In the genomic region with DNA sequence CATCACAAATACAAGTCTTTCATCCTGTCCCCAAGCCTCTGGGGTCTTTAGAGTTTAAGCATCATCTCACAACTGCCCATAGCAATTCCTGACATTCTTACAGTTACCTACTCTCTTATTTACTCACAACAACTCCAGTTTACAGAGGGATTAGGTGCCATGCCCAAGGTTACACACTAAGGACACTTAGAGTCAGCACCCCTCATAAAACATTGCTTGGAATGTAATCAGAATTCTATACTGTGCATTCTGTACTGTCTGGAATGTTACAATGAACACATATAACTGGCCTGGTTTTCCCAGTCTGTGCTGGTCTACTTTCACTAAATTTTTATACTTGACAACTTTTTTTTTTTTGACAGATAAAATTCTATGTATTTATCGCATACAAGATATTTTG, we compare ENCODE assay signal across 29 cellular contexts.
"Had no signal": no experiment of that assay in that cellular context is flagged by ENCODE, and none has a peak within 500 bp of the region (broad histone marks: within the 10 kb centered on the region; RNA-seq: fewer than 3 reads in every experiment).

No MANE protein-coding gene starts in this region.

- H3K9me3 Mint-ChIP-seq: activated B cell treated with CpG ODN at 0.5 μM for 24 hours; activated CD4-positive, alpha-beta memory T cell treated with anti-CD3 and anti-CD28 coated beads for 36 hours; activated CD8-positive, alpha-beta T cell treated with anti-CD3 and anti-CD28 coated beads for 36 hours; activated naive CD4-positive, alpha-beta T cell treated with anti-CD3 and anti-CD28 coated beads, Interleukin-2, amount 10 ng/mL, durations not matched to agents 7 days and 5 days; activated naive CD4-positive, alpha-beta T cell treated with anti-CD3 and anti-CD28 coated beads, Interleukin-2, amount 50 U/mL, for 24 hours; activated T-cell treated with anti-CD3 and anti-CD28 coated beads, Interleukin-2, amount 50 U/mL, for 4 hours; activated T-cell treated with anti-CD3 and anti-CD28 coated beads, Interleukin-2, amount 50 U/mL, for 72 hours; activated T-helper 2 cell treated with anti-CD3 and anti-CD28 coated beads, Interferon-gamma antibody, Interleukin-2, Interleukin-4, amounts not matched to agents 10 μg/mL and 5 μg/mL and 100 μg/mL, durations not matched to agents 14 hours and 24 hours and 36 hours had no signal

- H3K36me3 Mint-ChIP-seq: activated CD4-positive, alpha-beta memory T cell treated with anti-CD3 and anti-CD28 coated beads for 36 hours; activated naive CD4-positive, alpha-beta T cell treated with anti-CD3 and anti-CD28 coated beads, Interleukin-2, amount 10 ng/mL, durations not matched to agents 7 days and 5 days; activated naive CD4-positive, alpha-beta T cell treated with anti-CD3 and anti-CD28 coated beads, Interleukin-2, amount 50 U/mL, for 24 hours; activated naive CD8-positive, alpha-beta T cell had no signal

- H3K4me3 Mint-ChIP-seq: activated B cell treated with CpG ODN at 0.5 μM for 24 hours; activated CD4-positive, alpha-beta memory T cell treated with anti-CD3 and anti-CD28 coated beads for 36 hours; activated CD4-positive, alpha-beta T cell treated with anti-CD3 and anti-CD28 coated beads, Interleukin-2, amount 10 ng/mL, durations not matched to agents 24 days and 14 days; activated CD8-positive, alpha-beta T cell treated with anti-CD3 and anti-CD28 coated beads for 36 hours; activated naive CD4-positive, alpha-beta T cell treated with anti-CD3 and anti-CD28 coated beads, Interleukin-2, amount 10 ng/mL, durations not matched to agents 7 days and 5 days; activated naive CD4-positive, alpha-beta T cell treated with anti-CD3 and anti-CD28 coated beads, Interleukin-2, amount 50 U/mL, for 24 hours; activated naive CD8-positive, alpha-beta T cell; activated T-cell treated with anti-CD3 and anti-CD28 coated beads, Interleukin-2, amount 50 U/mL, for 4 hours; activated T-cell treated with anti-CD3 and anti-CD28 coated beads, Interleukin-2, amount 50 U/mL, for 72 hours; T-helper 17 cell had no signal

- H3K27me3 ChIP-seq: adrenal gland, body of pancreas, brain microvascular endothelial cell, breast epithelium had no signal

- H3K27me3 Mint-ChIP-seq: activated B cell treated with CpG ODN at 0.5 μM for 24 hours; activated CD4-positive, alpha-beta memory T cell treated with anti-CD3 and anti-CD28 coated beads for 36 hours; activated CD8-positive, alpha-beta T cell treated with anti-CD3 and anti-CD28 coated beads for 36 hours; activated naive CD4-positive, alpha-beta T cell treated with anti-CD3 and anti-CD28 coated beads, Interleukin-2, amount 50 U/mL, for 24 hours; activated naive CD8-positive, alpha-beta T cell had no signal

- H3K9me3 ChIP-seq: adrenal gland, body of pancreas, breast epithelium had no signal

- H3K36me3 ChIP-seq: adrenal gland, brain microvascular endothelial cell, breast epithelium had no signal

- DNase-seq: activated B cell treated with CpG ODN at 0.5 μM for 24 hours; activated CD4-positive, alpha-beta memory T cell treated with anti-CD3 and anti-CD28 coated beads for 36 hours; activated CD4-positive, alpha-beta T cell treated with anti-CD3 and anti-CD28 coated beads for 4 hours; activated CD4-positive, alpha-beta T cell treated with anti-CD3 and anti-CD28 coated beads, Interleukin-2, amount 10 ng/mL, durations not matched to agents 24 days and 14 days; activated CD4-positive, alpha-beta T cell treated with anti-CD3 and anti-CD28 coated beads, Interleukin-2, amount 50 U/mL, for 1 hour; activated CD4-positive, alpha-beta T cell treated with anti-CD3 and anti-CD28 coated beads, Interleukin-2, amount 50 U/mL, for 4 hours; activated CD4-positive, CD25-positive, alpha-beta regulatory T cell treated with anti-CD3 and anti-CD28 coated beads, Interleukin-2, amount 50 U/mL, for 72 hours; activated CD8-positive, alpha-beta memory T cell treated with anti-CD3 and anti-CD28 coated beads, Interleukin-2, amount 50 U/mL, for 4 hours; activated CD8-positive, alpha-beta T cell treated with anti-CD3 and anti-CD28 coated beads for 36 hours; activated effector memory CD4-positive, alpha-beta T cell treated with Interleukin-2 at 50 U/mL for 16 hours; activated gamma-delta T cell; activated naive CD4-positive, alpha-beta T cell treated with anti-CD3 and anti-CD28 coated beads, Interleukin-2, amount 10 ng/mL, durations not matched to agents 7 days and 5 days; activated naive CD4-positive, alpha-beta T cell treated with Interleukin-2 at 50 U/mL for 16 hours; activated T-cell treated with anti-CD3 and anti-CD28 coated beads for 4 hours; activated T-cell treated with anti-CD3 and anti-CD28 coated beads, Interleukin-2, amount 50 U/mL, for 1 hour; activated T-cell treated with anti-CD3 and anti-CD28 coated beads, Interleukin-2, amount 50 U/mL, for 4 hours; activated T-cell treated with anti-CD3 and anti-CD28 coated beads, Interleukin-2, amount 50 U/mL, for 72 hours; adrenal gland; amniotic stem cell; aorta; body of pancreas; brain microvascular endothelial cell; central memory CD4-positive, alpha-beta T cell; T-helper 17 cell; T1000 had no signal

- H3K4me1 Mint-ChIP-seq: activated B cell treated with CpG ODN at 0.5 μM for 24 hours; activated CD4-positive, alpha-beta T cell treated with anti-CD3 and anti-CD28 coated beads, Interleukin-2, amount 10 ng/mL, durations not matched to agents 24 days and 14 days; activated naive CD4-positive, alpha-beta T cell treated with anti-CD3 and anti-CD28 coated beads, Interleukin-2, amount 10 ng/mL, durations not matched to agents 7 days and 5 days; activated naive CD4-positive, alpha-beta T cell treated with anti-CD3 and anti-CD28 coated beads, Interleukin-2, amount 50 U/mL, for 24 hours had no signal

- H3K4me1 ChIP-seq: adrenal gland, body of pancreas, breast epithelium had no signal

- H3K4me3 ChIP-seq: adrenal gland, body of pancreas, breast epithelium had no signal

- H3K27ac Mint-ChIP-seq: activated B cell treated with CpG ODN at 0.5 μM for 24 hours; activated CD4-positive, alpha-beta memory T cell treated with anti-CD3 and anti-CD28 coated beads for 36 hours; activated CD4-positive, alpha-beta T cell treated with anti-CD3 and anti-CD28 coated beads, Interleukin-2, amount 10 ng/mL, durations not matched to agents 24 days and 14 days; activated CD8-positive, alpha-beta T cell treated with anti-CD3 and anti-CD28 coated beads for 36 hours; activated naive CD4-positive, alpha-beta T cell treated with anti-CD3 and anti-CD28 coated beads, Interleukin-2, amount 10 ng/mL, durations not matched to agents 7 days and 5 days; activated naive CD4-positive, alpha-beta T cell treated with anti-CD3 and anti-CD28 coated beads, Interleukin-2, amount 50 U/mL, for 24 hours; activated naive CD8-positive, alpha-beta T cell; activated T-cell treated with anti-CD3 and anti-CD28 coated beads, Interleukin-2, amount 50 U/mL, for 72 hours; activated T-helper 2 cell treated with anti-CD3 and anti-CD28 coated beads, Interferon-gamma antibody, Interleukin-2, Interleukin-4, amounts not matched to agents 10 μg/mL and 5 μg/mL and 100 μg/mL, durations not matched to agents 14 hours and 24 hours and 36 hours; T-helper 17 cell had no signal
